23 cellular contexts compared by ENCODE assay signal in the genomic region with DNA sequence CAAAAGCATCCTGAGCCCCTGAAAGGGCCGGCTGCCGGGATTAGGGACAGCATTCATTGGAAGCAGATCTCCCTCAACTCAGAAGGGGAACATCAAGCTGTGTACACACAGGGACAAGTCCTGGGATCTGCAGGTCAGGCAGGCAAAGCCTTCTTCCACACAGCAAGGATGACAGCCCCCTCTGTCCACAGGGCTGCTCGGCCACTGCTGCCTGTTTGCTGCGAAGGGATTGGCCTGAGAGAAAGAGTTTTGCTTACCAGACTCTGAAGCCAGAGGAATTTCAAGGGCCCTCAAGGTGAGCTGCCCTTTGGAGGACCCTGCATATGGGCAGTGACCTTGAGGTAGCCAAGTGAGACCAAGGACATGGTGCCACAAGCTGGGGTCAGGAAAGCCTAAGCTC. TPM values are rescaled to one million over a fixed set of nuclear protein-coding genes. Genes with fewer than 3 reads are reported as not detected.
"Had no signal": no experiment of that assay in that cellular context is flagged by ENCODE, and none has a peak within 500 bp of the region (broad histone marks: within the 10 kb centered on the region; RNA-seq: fewer than 3 reads in every experiment).

No MANE protein-coding gene starts in this region.

- DNase-seq: Kasumi-1, MM.1S, NCI-H1092 treated with DMSO at 0.1 percent for 48 hours, NCI-H1436, NCI-H187, NCI-H2029, NCI-H2081 treated with DMSO at 0.1 percent for 48 hours, NCI-H2171, NCI-H226, NCI-H446, NCI-H510A, NCI-H524 treated with DMSO at 0.1 percent for 48 hours, NCI-H69, NCI-H774, Right ventricle myocardium superior, RPMI8226, SIG-M5 had no signal

- H3K27ac ChIP-seq: HL-60, KMS-11, SJSA1 had no signal

- H3K9me3 ChIP-seq: SJSA1 had no signal

- ATAC-seq: K562 had no signal

- H3K36me3 Mint-ChIP-seq: IgD-negative memory B cell had no signal

- H3K36me3 ChIP-seq: SJSA1 had no signal

- H3K27ac Mint-ChIP-seq: IgD-negative memory B cell had no signal

- H3K4me3 Mint-ChIP-seq: IgD-negative memory B cell had no signal

- H3K4me3 ChIP-seq: K562, SJSA1 had no signal

RNA-seq across cellular contexts. Expression of a gene that starts 11.1 kb away (rescaled TPM):
- total RNA-seq: K562, M059J had no signal
- polyA plus RNA-seq: IgD-negative memory B cell, K562 had no signal
